In the genomic region with DNA sequence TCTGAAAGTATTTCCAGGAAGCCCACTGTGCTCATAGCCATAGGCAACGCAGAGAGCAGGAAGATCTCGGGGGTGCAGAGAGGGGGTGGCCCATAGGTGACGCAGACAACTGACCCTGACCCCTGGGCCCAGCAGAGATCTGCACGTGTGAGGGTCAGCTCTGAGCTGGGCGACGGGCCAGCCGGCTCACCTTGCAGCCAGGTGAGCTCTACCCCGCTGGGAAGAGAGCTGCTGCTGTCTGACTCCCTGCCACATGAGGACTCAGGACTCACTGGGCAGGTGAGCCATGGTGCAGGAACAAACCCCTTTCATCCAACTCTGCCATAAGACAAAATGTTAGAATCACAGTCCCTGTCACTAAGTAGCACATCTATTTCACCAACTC, we compare ENCODE assay signal across 1 cellular context.
TF ChIP-seq lines count a peak whose summit lies in the region.

No MANE protein-coding gene starts in this region.

TF ChIP-seq in HepG2, 621 proteins besides CTCF, POLR2A, EP300 and RAD21:
- TF ChIP-seq, protein P1, sequence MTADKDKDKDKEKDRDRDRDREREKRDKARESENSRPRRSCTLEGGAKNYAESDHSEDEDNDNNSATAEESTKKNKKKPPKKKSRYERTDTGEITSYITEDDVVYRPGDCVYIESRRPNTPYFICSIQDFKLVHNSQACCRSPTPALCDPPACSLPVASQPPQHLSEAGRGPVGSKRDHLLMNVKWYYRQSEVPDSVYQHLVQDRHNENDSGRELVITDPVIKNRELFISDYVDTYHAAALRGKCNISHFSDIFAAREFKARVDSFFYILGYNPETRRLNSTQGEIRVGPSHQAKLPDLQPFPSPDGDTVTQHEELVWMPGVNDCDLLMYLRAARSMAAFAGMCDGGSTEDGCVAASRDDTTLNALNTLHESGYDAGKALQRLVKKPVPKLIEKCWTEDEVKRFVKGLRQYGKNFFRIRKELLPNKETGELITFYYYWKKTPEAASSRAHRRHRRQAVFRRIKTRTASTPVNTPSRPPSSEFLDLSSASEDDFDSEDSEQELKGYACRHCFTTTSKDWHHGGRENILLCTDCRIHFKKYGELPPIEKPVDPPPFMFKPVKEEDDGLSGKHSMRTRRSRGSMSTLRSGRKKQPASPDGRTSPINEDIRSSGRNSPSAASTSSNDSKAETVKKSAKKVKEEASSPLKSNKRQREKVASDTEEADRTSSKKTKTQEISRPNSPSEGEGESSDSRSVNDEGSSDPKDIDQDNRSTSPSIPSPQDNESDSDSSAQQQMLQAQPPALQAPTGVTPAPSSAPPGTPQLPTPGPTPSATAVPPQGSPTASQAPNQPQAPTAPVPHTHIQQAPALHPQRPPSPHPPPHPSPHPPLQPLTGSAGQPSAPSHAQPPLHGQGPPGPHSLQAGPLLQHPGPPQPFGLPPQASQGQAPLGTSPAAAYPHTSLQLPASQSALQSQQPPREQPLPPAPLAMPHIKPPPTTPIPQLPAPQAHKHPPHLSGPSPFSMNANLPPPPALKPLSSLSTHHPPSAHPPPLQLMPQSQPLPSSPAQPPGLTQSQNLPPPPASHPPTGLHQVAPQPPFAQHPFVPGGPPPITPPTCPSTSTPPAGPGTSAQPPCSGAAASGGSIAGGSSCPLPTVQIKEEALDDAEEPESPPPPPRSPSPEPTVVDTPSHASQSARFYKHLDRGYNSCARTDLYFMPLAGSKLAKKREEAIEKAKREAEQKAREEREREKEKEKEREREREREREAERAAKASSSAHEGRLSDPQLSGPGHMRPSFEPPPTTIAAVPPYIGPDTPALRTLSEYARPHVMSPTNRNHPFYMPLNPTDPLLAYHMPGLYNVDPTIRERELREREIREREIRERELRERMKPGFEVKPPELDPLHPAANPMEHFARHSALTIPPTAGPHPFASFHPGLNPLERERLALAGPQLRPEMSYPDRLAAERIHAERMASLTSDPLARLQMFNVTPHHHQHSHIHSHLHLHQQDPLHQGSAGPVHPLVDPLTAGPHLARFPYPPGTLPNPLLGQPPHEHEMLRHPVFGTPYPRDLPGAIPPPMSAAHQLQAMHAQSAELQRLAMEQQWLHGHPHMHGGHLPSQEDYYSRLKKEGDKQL (CRISPR knock-in tag; IDR thresholded peaks at IDR 0.05; ENCODE audit: low read depth): no peak
- TF ChIP-seq MTA1 (CRISPR knock-in tag; IDR thresholded peaks at IDR 0.05; ENCODE audit: borderline replicate concordance): peak; percentile 40; the same call in 1 of the 2 replicates
- 0 out of 2 replicates have a peak, but pooled peaks have one; percentile 14 for TF ChIP-seq PITX1 (CRISPR knock-in tag; IDR thresholded peaks at IDR 0.05)
- peak; percentile 15; the same call in 1 of the 2 replicates for TF ChIP-seq ESRRA (CRISPR knock-in tag; IDR thresholded peaks at IDR 0.05; ENCODE audit: low read depth)
- TF ChIP-seq, protein P2, sequence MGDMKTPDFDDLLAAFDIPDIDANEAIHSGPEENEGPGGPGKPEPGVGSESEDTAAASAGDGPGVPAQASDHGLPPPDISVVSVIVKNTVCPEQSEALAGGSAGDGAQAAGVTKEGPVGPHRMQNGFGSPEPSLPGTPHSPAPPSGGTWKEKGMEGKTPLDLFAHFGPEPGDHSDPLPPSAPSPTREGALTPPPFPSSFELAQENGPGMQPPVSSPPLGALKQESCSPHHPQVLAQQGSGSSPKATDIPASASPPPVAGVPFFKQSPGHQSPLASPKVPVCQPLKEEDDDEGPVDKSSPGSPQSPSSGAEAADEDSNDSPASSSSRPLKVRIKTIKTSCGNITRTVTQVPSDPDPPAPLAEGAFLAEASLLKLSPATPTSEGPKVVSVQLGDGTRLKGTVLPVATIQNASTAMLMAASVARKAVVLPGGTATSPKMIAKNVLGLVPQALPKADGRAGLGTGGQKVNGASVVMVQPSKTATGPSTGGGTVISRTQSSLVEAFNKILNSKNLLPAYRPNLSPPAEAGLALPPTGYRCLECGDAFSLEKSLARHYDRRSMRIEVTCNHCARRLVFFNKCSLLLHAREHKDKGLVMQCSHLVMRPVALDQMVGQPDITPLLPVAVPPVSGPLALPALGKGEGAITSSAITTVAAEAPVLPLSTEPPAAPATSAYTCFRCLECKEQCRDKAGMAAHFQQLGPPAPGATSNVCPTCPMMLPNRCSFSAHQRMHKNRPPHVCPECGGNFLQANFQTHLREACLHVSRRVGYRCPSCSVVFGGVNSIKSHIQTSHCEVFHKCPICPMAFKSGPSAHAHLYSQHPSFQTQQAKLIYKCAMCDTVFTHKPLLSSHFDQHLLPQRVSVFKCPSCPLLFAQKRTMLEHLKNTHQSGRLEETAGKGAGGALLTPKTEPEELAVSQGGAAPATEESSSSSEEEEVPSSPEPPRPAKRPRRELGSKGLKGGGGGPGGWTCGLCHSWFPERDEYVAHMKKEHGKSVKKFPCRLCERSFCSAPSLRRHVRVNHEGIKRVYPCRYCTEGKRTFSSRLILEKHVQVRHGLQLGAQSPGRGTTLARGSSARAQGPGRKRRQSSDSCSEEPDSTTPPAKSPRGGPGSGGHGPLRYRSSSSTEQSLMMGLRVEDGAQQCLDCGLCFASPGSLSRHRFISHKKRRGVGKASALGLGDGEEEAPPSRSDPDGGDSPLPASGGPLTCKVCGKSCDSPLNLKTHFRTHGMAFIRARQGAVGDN (CRISPR knock-in tag; IDR thresholded peaks at IDR 0.05): peak; percentile 34; the same call in 1 of the 2 replicates
- TF ChIP-seq NR2F6 (IDR thresholded peaks at IDR 0.05): no peak
- peak; percentile 30; the same call in 1 of the 2 replicates for TF ChIP-seq NR2F6 (CRISPR knock-in tag; IDR thresholded peaks at IDR 0.05)
- peak; percentile 67 for TF ChIP-seq ZEB1 (IDR thresholded peaks at IDR 0.05; ENCODE audit: insufficient replicate concordance, low read depth)
- no peak for TF ChIP-seq ZNF558 (CRISPR knock-in tag; IDR thresholded peaks at IDR 0.05; ENCODE audit: borderline replicate concordance)
- TF ChIP-seq BHLHE40 (IDR thresholded peaks at IDR 0.05; ENCODE audit: low read length): peak; percentile 51; the same call in 1 of the 2 replicates
